In genomic region chr12:19410211-19410610, GRCh38 we compare ENCODE assay signal across 14 cellular contexts. TPM values are rescaled to one million over a fixed set of nuclear protein-coding genes. Genes with fewer than 3 reads are reported as not detected.
DNase-seq lines count a peak whose midpoint lies in the region; ATAC-seq and TF ChIP-seq lines count a peak whose summit lies in the region.
"Had no signal": no experiment of that assay in that cellular context is flagged by ENCODE, and none has a peak within 500 bp of the region (broad histone marks: within the 10 kb centered on the region; RNA-seq: fewer than 3 reads in every experiment).

No MANE protein-coding gene starts in this region.

- H3K4me3 Mint-ChIP-seq in H9, result no peak overlapping the region
- H3K4me3 Mint-ChIP-seq in stimulated activated effector memory CD8-positive, alpha-beta T cell treated with anti-CD3 and anti-CD28 coated beads, Interleukin-12 subunit alpha, Interleukin-12 subunit beta, amount 100 ng/mL, for 72 hours, result no peak overlapping the region
- no peak overlapping the region for H3K4me3 Mint-ChIP-seq in CD8-positive, alpha-beta memory T cell
- H3K4me3 Mint-ChIP-seq: CD4-positive, CD25-positive, alpha-beta regulatory T cell; naive B cell had no signal

- H2AFZ ChIP-seq in H9 (ENCODE audit: low read length), result no peak overlapping the region

- H3K36me3 ChIP-seq in SJCRH30 (no peaks in the 10 kb centered on the region), sigmoid colon (no peaks in the 10 kb centered on the region)
- H3K36me3 ChIP-seq in CD8-positive, alpha-beta memory T cell (ENCODE audit: insufficient read depth, low read length), result no peaks in the 10 kb centered on the region

- CTCF ChIA-PET in HEK293T (lab: Yijun Ruan, JAX), result no interaction called here
- CTCF ChIA-PET in CD8-positive, alpha-beta memory T cell (lab: Charles Lee), result interaction anchor here (1.5 kb wide), 1 partner anchor 13 kb away, joined by 3 read pairs; no protein-coding TSS in a partner anchor

- no peak overlapping the region for H3K9ac ChIP-seq in H9 (ENCODE audit: extremely low read depth, insufficient read length, low read length)

- H4K91ac ChIP-seq in H9 (ENCODE audit: insufficient read length, low read depth, low read length), result no peak overlapping the region

- no peak overlapping the region for H3T11ph ChIP-seq in H9 (ENCODE audit: low read length)

- H4K20me1 ChIP-seq in H9 (ENCODE audit: control insufficient read depth, insufficient read depth, insufficient read length), result no peaks in the 10 kb centered on the region

- H3K79me1 ChIP-seq in H9 (ENCODE audit: insufficient read depth, low read depth, low read length, poor library complexity, severe bottlenecking), result no peaks in the 10 kb centered on the region

- intact Hi-C loops in Right ventricle myocardium superior (cut with DNase I) (no loop called here), sigmoid colon (cut with DNase I) (no loop called here)

- no peaks in the 10 kb centered on the region for H3K79me2 ChIP-seq in H9 (ENCODE audit: insufficient read depth, low read length)

- DNase-seq in H9, result no peak
- peak in 1 of 2 experiments; percentile 39 for DNase-seq in SJCRH30
- DNase-seq in Right ventricle myocardium superior, result no peak
- no peak for DNase-seq in sigmoid colon
- no peak for DNase-seq in HEK293T (ENCODE audit: extremely low spot score)
- DNase-seq in SKM-1 treated with dmso at 0.1 percent for 144 hours (lab: John Stamatoyannopoulos, UW; ENCODE audit: unreplicated experiment), result no peak
- DNase-seq in stimulated activated effector memory CD8-positive, alpha-beta T cell treated with anti-CD3 and anti-CD28 coated beads, Interleukin-12 subunit alpha, Interleukin-12 subunit beta, amount 100 ng/mL, for 72 hours (ENCODE audit: low spot score in 2 of 2), result no peak
- no peak for DNase-seq in CD8-positive, alpha-beta memory T cell
- DNase-seq: activated CD4-positive, CD25-positive, alpha-beta regulatory T cell treated with anti-CD3 and anti-CD28 coated beads, Interleukin-2, amount 50 U/mL, for 72 hours; activated T-cell treated with anti-CD3 and anti-CD28 coated beads for 4 hours; CD4-positive, CD25-positive, alpha-beta regulatory T cell; foreskin melanocyte; naive B cell; NCI-H146 had no signal

- H4K8ac ChIP-seq in H9 (replicated peaks; ENCODE audit: insufficient read length, low read depth, low read length), result no peak overlapping the region

- H3K27me3 ChIP-seq in H9 (ENCODE audit: insufficient read depth, low read length) (no peaks in the 10 kb centered on the region), SJCRH30 (no peaks in the 10 kb centered on the region), sigmoid colon (no peaks in the 10 kb centered on the region)
- H3K27me3 ChIP-seq in CD8-positive, alpha-beta memory T cell (ENCODE audit: insufficient read depth, low read length, poor library complexity, severe bottlenecking), result no peaks in the 10 kb centered on the region

- no peak overlapping the region for H3K18ac ChIP-seq in H9 (ENCODE audit: insufficient read length, low read depth, low read length)

- no peak for TF ChIP-seq CTCF in H9 (conservative IDR thresholded peaks at IDR 0.05)
- TF ChIP-seq CTCF in sigmoid colon (IDR thresholded peaks at IDR 0.05), result no peak

- POLR2A ChIA-PET in HEK293T (lab: Yijun Ruan, JAX), result no interaction called here
- POLR2A ChIA-PET in CD8-positive, alpha-beta memory T cell (lab: Charles Lee), result no interaction called here

- peaks cover 2% of the 10 kb centered on the region; the same call in 1 of the 2 replicates for H3K4me1 ChIP-seq in H9 (ENCODE audit: insufficient read depth, low read length)
- H3K4me1 ChIP-seq in SJCRH30, result peaks cover 21% of the 10 kb centered on the region
- H3K4me1 ChIP-seq in sigmoid colon, result peaks cover 0 to 19% (median 18%) of the 10 kb centered on the region in 4 donors
- H3K4me1 ChIP-seq in CD8-positive, alpha-beta memory T cell (ENCODE audit: insufficient read depth, low read length), result no peaks in the 10 kb centered on the region

- H3K9me3 Mint-ChIP-seq in H9, result no peaks in the 10 kb centered on the region
- no peaks in the 10 kb centered on the region for H3K9me3 Mint-ChIP-seq in stimulated activated effector memory CD8-positive, alpha-beta T cell treated with anti-CD3 and anti-CD28 coated beads, Interleukin-12 subunit alpha, Interleukin-12 subunit beta, amount 100 ng/mL, for 72 hours
- H3K9me3 Mint-ChIP-seq in CD8-positive, alpha-beta memory T cell, result peaks cover 0 to 4% (median 2%) of the 10 kb centered on the region in 5 donors
- H3K9me3 Mint-ChIP-seq: CD4-positive, CD25-positive, alpha-beta regulatory T cell had no signal

- no peak overlapping the region for H2AK5ac ChIP-seq in H9 (ENCODE audit: insufficient read length, low read length)

- TF ChIP-seq POLR2A in sigmoid colon (IDR thresholded peaks at IDR 0.05), result no peak

- no peak overlapping the region for H3K27ac ChIP-seq in H9 (ENCODE audit: insufficient read length, low read depth, low read length)
- H3K27ac ChIP-seq in SJCRH30, result peak overlapping the region; percentile 45
- peak overlapping the region in 3 of 4 donors; percentile 35 to 76 (median 40) for H3K27ac ChIP-seq in sigmoid colon
- H3K27ac ChIP-seq in CD8-positive, alpha-beta memory T cell (ENCODE audit: low read depth, low read length), result no peak overlapping the region

- no peaks in the 10 kb centered on the region for H3K23me2 ChIP-seq in H9 (ENCODE audit: insufficient read length, low read depth, low read length, poor library complexity, severe bottlenecking)

- no peak overlapping the region for H2BK20ac ChIP-seq in H9 (ENCODE audit: low read depth, low read length, poor library complexity, severe bottlenecking)

- H3K4me1 Mint-ChIP-seq in H9, result peaks cover 36 to 41% of the 10 kb centered on the region in 2 experiments
- no peaks in the 10 kb centered on the region for H3K4me1 Mint-ChIP-seq in stimulated activated effector memory CD8-positive, alpha-beta T cell treated with anti-CD3 and anti-CD28 coated beads, Interleukin-12 subunit alpha, Interleukin-12 subunit beta, amount 100 ng/mL, for 72 hours
- H3K4me1 Mint-ChIP-seq in CD8-positive, alpha-beta memory T cell, result peaks cover 0 to 2% (median 0%) of the 10 kb centered on the region in 3 donors
- H3K4me1 Mint-ChIP-seq: CD4-positive, CD25-positive, alpha-beta regulatory T cell; naive B cell had no signal

- H3K23ac ChIP-seq in H9 (ENCODE audit: insufficient read length, low read depth, low read length), result no peak overlapping the region

- H3K4me3 ChIP-seq in SJCRH30 (no peak overlapping the region), sigmoid colon (no peak overlapping the region)
- no peak overlapping the region for H3K4me3 ChIP-seq in CD8-positive, alpha-beta memory T cell (ENCODE audit: low read length)

- peak overlapping the region; percentile 80 to 98 (median 92) for H3K27ac Mint-ChIP-seq in H9
- H3K27ac Mint-ChIP-seq in stimulated activated effector memory CD8-positive, alpha-beta T cell treated with anti-CD3 and anti-CD28 coated beads, Interleukin-12 subunit alpha, Interleukin-12 subunit beta, amount 100 ng/mL, for 72 hours, result no peak overlapping the region
- H3K27ac Mint-ChIP-seq in CD8-positive, alpha-beta memory T cell, result no peak overlapping the region
- H3K27ac Mint-ChIP-seq: CD4-positive, CD25-positive, alpha-beta regulatory T cell; naive B cell had no signal

- TF ChIP-seq EP300 in sigmoid colon (IDR thresholded peaks at IDR 0.05), result no peak

- no peaks in the 10 kb centered on the region for H3K36me3 Mint-ChIP-seq in H9 (ENCODE audit: insufficient read depth in 1 of 3, low read depth in 3 of 3)
- H3K36me3 Mint-ChIP-seq in stimulated activated effector memory CD8-positive, alpha-beta T cell treated with anti-CD3 and anti-CD28 coated beads, Interleukin-12 subunit alpha, Interleukin-12 subunit beta, amount 100 ng/mL, for 72 hours, result no peaks in the 10 kb centered on the region
- H3K36me3 Mint-ChIP-seq in CD8-positive, alpha-beta memory T cell, result peaks cover 0 to 4% (median 0%) of the 10 kb centered on the region in 3 donors
- H3K36me3 Mint-ChIP-seq: CD4-positive, CD25-positive, alpha-beta regulatory T cell; naive B cell had no signal

- H3K4ac ChIP-seq in H9 (ENCODE audit: low read depth, low read length), result no peak overlapping the region

- WGBS in H9 (ENCODE audit: extremely low coverage, insufficient read length, low lambda C conversion rate), result no CpG with 5 or more reads among the region's 6 CpGs
- WGBS in sigmoid colon, 2 donors, result 71 to 73% methylated on average over 6 of the region's 6 CpGs

- no peak overlapping the region for H2BK12ac ChIP-seq in H9 (ENCODE audit: insufficient read length, low read depth, low read length)

- no peaks in the 10 kb centered on the region for H3K9me3 ChIP-seq in H9 (ENCODE audit: control insufficient read depth, low read depth, low read length)
- H3K9me3 ChIP-seq in SJCRH30 (replicated peaks), result peaks cover 4% of the 10 kb centered on the region; the same call in 1 of the 2 replicates
- H3K9me3 ChIP-seq in sigmoid colon, result no peaks in the 10 kb centered on the region
- H3K9me3 ChIP-seq in CD8-positive, alpha-beta memory T cell (ENCODE audit: low read length), result no peaks in the 10 kb centered on the region

- no peak overlapping the region for H4K5ac ChIP-seq in H9 (ENCODE audit: insufficient read length, low read depth, low read length)

- H3K14ac ChIP-seq in H9 (ENCODE audit: insufficient read depth, low read length), result no peak overlapping the region

- H3K56ac ChIP-seq in H9 (ENCODE audit: insufficient read length, low read depth, low read length), result no peak overlapping the region

- H2BK5ac ChIP-seq in H9 (ENCODE audit: insufficient read length, low read length), result no peak overlapping the region

- ATAC-seq in Right ventricle myocardium superior (ENCODE audit: poor library complexity), result peak; percentile 58
- ATAC-seq in stimulated activated effector memory CD8-positive, alpha-beta T cell treated with anti-CD3 and anti-CD28 coated beads, Interleukin-12 subunit alpha, Interleukin-12 subunit beta, amount 100 ng/mL, for 72 hours, result no peak

- no peak overlapping the region for H2BK15ac ChIP-seq in H9 (ENCODE audit: low read depth, low read length)

- no peak overlapping the region for H2BK120ac ChIP-seq in H9 (ENCODE audit: low read depth, low read length, poor library complexity, severe bottlenecking)

- no peak overlapping the region for H3K4me2 ChIP-seq in H9 (ENCODE audit: insufficient read depth, insufficient read length, low read length)

- H3K27me3 Mint-ChIP-seq in H9 (ENCODE audit: low read depth), result no peaks in the 10 kb centered on the region; the same call in 1 of the 2 replicates
- peaks cover 0 to 2% of the 10 kb centered on the region in 2 donors for H3K27me3 Mint-ChIP-seq in CD8-positive, alpha-beta memory T cell

TF ChIP-seq in HEK293T, 16 proteins besides CTCF, POLR2A, EP300 and RAD21 (continues in another document):
- no peak for TF ChIP-seq FOXK2 (IDR thresholded peaks at IDR 0.05)
- no peak for TF ChIP-seq TARDBP (IDR thresholded peaks at IDR 0.05)
- TF ChIP-seq SP1 (IDR thresholded peaks at IDR 0.05), result no peak
- TF ChIP-seq ZNF384 (IDR thresholded peaks at IDR 0.05), result no peak
- TF ChIP-seq ELF4 (IDR thresholded peaks at IDR 0.05), result no peak
- no peak for TF ChIP-seq HDGF (IDR thresholded peaks at IDR 0.05; ENCODE audit: borderline replicate concordance)

RNA-seq across cellular contexts. Expression of gene AEBP2, which starts 29.1 kb away (rescaled TPM):
- total RNA-seq in H9 (2021) (82.6 and 82.8 TPM in 2 replicates), Right ventricle myocardium superior (27.5 TPM), sigmoid colon (10 to 100 TPM; 28.4 to 52.8 (median 42.8) TPM)
- 27.6 and 29.7 TPM in 2 replicates for total RNA-seq in SJCRH30 (2014; rRNA removed; shearing (Covaris generic))
- 10 to 100 TPM in 2 of 3 donors, 1 to 10 TPM in 1; 7.8 to 11.4 (median 10.2) TPM for polyA plus RNA-seq in sigmoid colon
- total RNA-seq in CD8-positive, alpha-beta memory T cell, result 10 to 100 TPM; 73.6 to 77.0 TPM
- polyA plus RNA-seq in CD8-positive, alpha-beta memory T cell, result 14.8 TPM

Comparison
In these comparisons a context has a peak if more than half of its experiments do, and no peak if none do; other contexts are left out.
1. H3K27ac ChIP-seq: peak in SJCRH30 (single experiment) and sigmoid colon (3 of 4); none in H9 (single experiment) and CD8-positive, alpha-beta memory T cell (single experiment).
2. H3K27ac Mint-ChIP-seq: peak in H9 (3 of 3); none in stimulated activated effector memory CD8-positive, alpha-beta T cell treated with anti-CD3 and anti-CD28 coated beads, Interleukin-12 subunit alpha, Interleukin-12 subunit beta, amount 100 ng/mL, for 72 hours (single experiment) and CD8-positive, alpha-beta memory T cell (0 of 8).